ENCODE assay signal across 1 cellular context in the genomic region with DNA sequence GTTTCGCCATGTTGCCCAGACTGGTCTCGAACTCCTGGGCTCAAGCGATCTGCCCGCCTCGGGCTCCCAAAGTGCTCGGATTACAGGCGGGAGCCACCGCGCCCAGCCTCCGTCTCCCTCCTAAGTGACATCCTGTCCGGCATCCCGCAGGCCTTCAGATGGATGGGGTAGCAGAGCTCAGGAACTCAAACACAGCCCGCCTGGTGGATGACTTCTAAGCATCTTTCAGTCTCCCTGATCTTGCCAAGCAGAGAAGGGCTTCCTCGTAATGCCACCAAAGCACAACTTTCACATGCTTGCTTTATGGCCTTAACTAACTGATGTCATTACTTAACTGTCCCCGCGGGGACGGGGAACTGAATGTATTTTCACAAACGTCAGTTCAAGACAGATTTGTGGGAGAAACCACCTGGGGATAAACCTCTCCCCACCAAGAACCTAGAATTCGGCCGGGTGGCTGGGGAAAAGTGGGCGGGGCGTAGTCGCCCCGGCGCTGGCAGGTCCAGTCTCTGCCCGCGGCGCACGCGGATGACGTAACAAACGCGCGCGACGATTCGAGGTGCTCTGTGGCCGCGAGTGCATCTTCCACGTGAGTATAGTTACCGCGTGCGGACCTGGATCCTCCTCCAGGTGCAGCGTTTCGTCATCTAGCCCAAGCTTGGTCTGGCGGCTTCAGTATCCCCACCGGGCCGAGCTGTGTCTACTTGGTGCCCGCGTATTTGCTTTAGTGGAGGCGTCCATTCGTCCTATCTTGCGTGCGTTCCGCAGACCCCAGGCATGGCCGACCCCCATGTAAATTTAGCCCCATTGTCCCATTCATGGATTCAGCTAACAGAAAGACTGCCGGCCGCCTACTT.
TF ChIP-seq lines count a peak whose summit lies in the region.

A gene with protein sequence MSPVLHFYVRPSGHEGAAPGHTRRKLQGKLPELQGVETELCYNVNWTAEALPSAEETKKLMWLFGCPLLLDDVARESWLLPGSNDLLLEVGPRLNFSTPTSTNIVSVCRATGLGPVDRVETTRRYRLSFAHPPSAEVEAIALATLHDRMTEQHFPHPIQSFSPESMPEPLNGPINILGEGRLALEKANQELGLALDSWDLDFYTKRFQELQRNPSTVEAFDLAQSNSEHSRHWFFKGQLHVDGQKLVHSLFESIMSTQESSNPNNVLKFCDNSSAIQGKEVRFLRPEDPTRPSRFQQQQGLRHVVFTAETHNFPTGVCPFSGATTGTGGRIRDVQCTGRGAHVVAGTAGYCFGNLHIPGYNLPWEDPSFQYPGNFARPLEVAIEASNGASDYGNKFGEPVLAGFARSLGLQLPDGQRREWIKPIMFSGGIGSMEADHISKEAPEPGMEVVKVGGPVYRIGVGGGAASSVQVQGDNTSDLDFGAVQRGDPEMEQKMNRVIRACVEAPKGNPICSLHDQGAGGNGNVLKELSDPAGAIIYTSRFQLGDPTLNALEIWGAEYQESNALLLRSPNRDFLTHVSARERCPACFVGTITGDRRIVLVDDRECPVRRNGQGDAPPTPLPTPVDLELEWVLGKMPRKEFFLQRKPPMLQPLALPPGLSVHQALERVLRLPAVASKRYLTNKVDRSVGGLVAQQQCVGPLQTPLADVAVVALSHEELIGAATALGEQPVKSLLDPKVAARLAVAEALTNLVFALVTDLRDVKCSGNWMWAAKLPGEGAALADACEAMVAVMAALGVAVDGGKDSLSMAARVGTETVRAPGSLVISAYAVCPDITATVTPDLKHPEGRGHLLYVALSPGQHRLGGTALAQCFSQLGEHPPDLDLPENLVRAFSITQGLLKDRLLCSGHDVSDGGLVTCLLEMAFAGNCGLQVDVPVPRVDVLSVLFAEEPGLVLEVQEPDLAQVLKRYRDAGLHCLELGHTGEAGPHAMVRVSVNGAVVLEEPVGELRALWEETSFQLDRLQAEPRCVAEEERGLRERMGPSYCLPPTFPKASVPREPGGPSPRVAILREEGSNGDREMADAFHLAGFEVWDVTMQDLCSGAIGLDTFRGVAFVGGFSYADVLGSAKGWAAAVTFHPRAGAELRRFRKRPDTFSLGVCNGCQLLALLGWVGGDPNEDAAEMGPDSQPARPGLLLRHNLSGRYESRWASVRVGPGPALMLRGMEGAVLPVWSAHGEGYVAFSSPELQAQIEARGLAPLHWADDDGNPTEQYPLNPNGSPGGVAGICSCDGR (N-terminal part only) (plus strand): TSS at position 539 of the 857 bp plus-strand sequence. CDS start 4,649 bp downstream, outside the sequence.

TF ChIP-seq in HEK293, 187 proteins besides CTCF, POLR2A, EP300 and RAD21 (continued from another document and continues in another):
- TF ChIP-seq, protein P1, sequence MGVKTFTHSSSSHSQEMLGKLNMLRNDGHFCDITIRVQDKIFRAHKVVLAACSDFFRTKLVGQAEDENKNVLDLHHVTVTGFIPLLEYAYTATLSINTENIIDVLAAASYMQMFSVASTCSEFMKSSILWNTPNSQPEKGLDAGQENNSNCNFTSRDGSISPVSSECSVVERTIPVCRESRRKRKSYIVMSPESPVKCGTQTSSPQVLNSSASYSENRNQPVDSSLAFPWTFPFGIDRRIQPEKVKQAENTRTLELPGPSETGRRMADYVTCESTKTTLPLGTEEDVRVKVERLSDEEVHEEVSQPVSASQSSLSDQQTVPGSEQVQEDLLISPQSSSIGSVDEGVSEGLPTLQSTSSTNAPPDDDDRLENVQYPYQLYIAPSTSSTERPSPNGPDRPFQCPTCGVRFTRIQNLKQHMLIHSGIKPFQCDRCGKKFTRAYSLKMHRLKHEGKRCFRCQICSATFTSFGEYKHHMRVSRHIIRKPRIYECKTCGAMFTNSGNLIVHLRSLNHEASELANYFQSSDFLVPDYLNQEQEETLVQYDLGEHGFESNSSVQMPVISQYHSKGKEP (tag by site-specific recombination; IDR thresholded peaks at IDR 0.05) = 0 out of 2 replicates have a peak, but pooled peaks have one; percentile 17
- TF ChIP-seq ZNF221 (tag by site-specific recombination; IDR thresholded peaks at IDR 0.05; ENCODE audit: borderline replicate concordance) (no peak), ZNF555 (tag by site-specific recombination; conservative IDR thresholded peaks at IDR 0.05) (no peak), ZNF629 (tag by site-specific recombination; IDR thresholded peaks at IDR 0.05) (peak; percentile 80), RBAK (tag by site-specific recombination; IDR thresholded peaks at IDR 0.05) (no peak), ZBTB21 (tag by site-specific recombination; IDR thresholded peaks at IDR 0.05) (peak; percentile 69), MEIS1 (CRISPR knock-in tag; IDR thresholded peaks at IDR 0.05; ENCODE audit: borderline replicate concordance) (no peak), ZNF202 (tag by site-specific recombination; IDR thresholded peaks at IDR 0.05; ENCODE audit: borderline replicate concordance) (no peak), SP7 (tag by site-specific recombination; IDR thresholded peaks at IDR 0.05) (peak; percentile 72), ZNF2 (tag by site-specific recombination; IDR thresholded peaks at IDR 0.05) (no peak), ZBTB17 (tag by site-specific recombination; IDR thresholded peaks at IDR 0.05) (peak; percentile 95), ZNF394 (tag by site-specific recombination; IDR thresholded peaks at IDR 0.05; ENCODE audit: borderline replicate concordance) (peak; percentile 64; the same call in 1 of the 2 replicates), ZSCAN16 (tag by site-specific recombination; IDR thresholded peaks at IDR 0.05) (peak; percentile 98), ZNF174 (tag by site-specific recombination; IDR thresholded peaks at IDR 0.05) (no peak), ZNF600 (tag by site-specific recombination; IDR thresholded peaks at IDR 0.05) (no peak), ZXDB (tag by site-specific recombination; IDR thresholded peaks at IDR 0.05) (peak; percentile 58), ZNF785 (tag by site-specific recombination; IDR thresholded peaks at IDR 0.05) (peak; percentile 74; the same call in 1 of the 2 replicates), GLIS1 (tag by site-specific recombination; IDR thresholded peaks at IDR 0.05) (peak; percentile 41; the same call in 1 of the 2 replicates), ZNF133 (tag by site-specific recombination; IDR thresholded peaks at IDR 0.05) (no peak), ZNF76 (tag by site-specific recombination; IDR thresholded peaks at IDR 0.05; ENCODE audit: borderline replicate concordance, low read depth) (peak; percentile 80), KLF7 (tag by site-specific recombination; IDR thresholded peaks at IDR 0.05; ENCODE audit: borderline replicate concordance) (0 out of 2 replicates have a peak, but pooled peaks have one; percentile 5), KLF8 (tag by site-specific recombination; IDR thresholded peaks at IDR 0.05) (peak; percentile 51; the same call in 1 of the 2 replicates), KLF16 (tag by site-specific recombination; IDR thresholded peaks at IDR 0.05) (peak; percentile 76), ZSCAN30 (tag by site-specific recombination; IDR thresholded peaks at IDR 0.05) (peak; percentile 42; the same call in 1 of the 2 replicates), YY2 (tag by site-specific recombination; IDR thresholded peaks at IDR 0.05) (peak; percentile 91), SCRT1 (tag by site-specific recombination; IDR thresholded peaks at IDR 0.05; ENCODE audit: borderline replicate concordance) (no peak), GLI4 (tag by site-specific recombination; IDR thresholded peaks at IDR 0.05) (no peak), ZBTB20 (tag by site-specific recombination; IDR thresholded peaks at IDR 0.05) (peak; percentile 88), ZNF571 (tag by site-specific recombination; IDR thresholded peaks at IDR 0.05) (no peak), ZNF416 (tag by site-specific recombination; IDR thresholded peaks at IDR 0.05) (no peak)
- TF ChIP-seq, protein P2, sequence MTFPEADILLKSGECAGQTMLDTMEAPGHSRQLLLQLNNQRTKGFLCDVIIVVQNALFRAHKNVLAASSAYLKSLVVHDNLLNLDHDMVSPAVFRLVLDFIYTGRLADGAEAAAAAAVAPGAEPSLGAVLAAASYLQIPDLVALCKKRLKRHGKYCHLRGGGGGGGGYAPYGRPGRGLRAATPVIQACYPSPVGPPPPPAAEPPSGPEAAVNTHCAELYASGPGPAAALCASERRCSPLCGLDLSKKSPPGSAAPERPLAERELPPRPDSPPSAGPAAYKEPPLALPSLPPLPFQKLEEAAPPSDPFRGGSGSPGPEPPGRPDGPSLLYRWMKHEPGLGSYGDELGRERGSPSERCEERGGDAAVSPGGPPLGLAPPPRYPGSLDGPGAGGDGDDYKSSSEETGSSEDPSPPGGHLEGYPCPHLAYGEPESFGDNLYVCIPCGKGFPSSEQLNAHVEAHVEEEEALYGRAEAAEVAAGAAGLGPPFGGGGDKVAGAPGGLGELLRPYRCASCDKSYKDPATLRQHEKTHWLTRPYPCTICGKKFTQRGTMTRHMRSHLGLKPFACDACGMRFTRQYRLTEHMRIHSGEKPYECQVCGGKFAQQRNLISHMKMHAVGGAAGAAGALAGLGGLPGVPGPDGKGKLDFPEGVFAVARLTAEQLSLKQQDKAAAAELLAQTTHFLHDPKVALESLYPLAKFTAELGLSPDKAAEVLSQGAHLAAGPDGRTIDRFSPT (tag by site-specific recombination; IDR thresholded peaks at IDR 0.05) = peak; percentile 91
- TF ChIP-seq, protein P3, sequence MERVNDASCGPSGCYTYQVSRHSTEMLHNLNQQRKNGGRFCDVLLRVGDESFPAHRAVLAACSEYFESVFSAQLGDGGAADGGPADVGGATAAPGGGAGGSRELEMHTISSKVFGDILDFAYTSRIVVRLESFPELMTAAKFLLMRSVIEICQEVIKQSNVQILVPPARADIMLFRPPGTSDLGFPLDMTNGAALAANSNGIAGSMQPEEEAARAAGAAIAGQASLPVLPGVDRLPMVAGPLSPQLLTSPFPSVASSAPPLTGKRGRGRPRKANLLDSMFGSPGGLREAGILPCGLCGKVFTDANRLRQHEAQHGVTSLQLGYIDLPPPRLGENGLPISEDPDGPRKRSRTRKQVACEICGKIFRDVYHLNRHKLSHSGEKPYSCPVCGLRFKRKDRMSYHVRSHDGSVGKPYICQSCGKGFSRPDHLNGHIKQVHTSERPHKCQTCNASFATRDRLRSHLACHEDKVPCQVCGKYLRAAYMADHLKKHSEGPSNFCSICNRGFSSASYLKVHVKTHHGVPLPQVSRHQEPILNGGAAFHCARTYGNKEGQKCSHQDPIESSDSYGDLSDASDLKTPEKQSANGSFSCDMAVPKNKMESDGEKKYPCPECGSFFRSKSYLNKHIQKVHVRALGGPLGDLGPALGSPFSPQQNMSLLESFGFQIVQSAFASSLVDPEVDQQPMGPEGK (tag by site-specific recombination; IDR thresholded peaks at IDR 0.05) = peak; percentile 72
- TF ChIP-seq, protein P4, sequence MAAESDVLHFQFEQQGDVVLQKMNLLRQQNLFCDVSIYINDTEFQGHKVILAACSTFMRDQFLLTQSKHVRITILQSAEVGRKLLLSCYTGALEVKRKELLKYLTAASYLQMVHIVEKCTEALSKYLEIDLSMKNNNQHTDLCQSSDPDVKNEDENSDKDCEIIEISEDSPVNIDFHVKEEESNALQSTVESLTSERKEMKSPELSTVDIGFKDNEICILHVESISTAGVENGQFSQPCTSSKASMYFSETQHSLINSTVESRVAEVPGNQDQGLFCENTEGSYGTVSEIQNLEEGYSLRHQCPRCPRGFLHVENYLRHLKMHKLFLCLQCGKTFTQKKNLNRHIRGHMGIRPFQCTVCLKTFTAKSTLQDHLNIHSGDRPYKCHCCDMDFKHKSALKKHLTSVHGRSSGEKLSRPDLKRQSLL (tag by site-specific recombination; IDR thresholded peaks at IDR 0.05) = no peak
- TF ChIP-seq, protein P5, sequence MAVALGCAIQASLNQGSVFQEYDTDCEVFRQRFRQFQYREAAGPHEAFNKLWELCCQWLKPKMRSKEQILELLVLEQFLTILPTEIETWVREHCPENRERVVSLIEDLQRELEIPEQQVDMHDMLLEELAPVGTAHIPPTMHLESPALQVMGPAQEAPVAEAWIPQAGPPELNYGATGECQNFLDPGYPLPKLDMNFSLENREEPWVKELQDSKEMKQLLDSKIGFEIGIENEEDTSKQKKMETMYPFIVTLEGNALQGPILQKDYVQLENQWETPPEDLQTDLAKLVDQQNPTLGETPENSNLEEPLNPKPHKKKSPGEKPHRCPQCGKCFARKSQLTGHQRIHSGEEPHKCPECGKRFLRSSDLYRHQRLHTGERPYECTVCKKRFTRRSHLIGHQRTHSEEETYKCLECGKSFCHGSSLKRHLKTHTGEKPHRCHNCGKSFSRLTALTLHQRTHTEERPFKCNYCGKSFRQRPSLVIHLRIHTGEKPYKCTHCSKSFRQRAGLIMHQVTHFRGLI (tag by site-specific recombination; IDR thresholded peaks at IDR 0.05) = 0 out of 2 replicates have a peak, but pooled peaks have one; percentile 23
- TF ChIP-seq, protein P6, sequence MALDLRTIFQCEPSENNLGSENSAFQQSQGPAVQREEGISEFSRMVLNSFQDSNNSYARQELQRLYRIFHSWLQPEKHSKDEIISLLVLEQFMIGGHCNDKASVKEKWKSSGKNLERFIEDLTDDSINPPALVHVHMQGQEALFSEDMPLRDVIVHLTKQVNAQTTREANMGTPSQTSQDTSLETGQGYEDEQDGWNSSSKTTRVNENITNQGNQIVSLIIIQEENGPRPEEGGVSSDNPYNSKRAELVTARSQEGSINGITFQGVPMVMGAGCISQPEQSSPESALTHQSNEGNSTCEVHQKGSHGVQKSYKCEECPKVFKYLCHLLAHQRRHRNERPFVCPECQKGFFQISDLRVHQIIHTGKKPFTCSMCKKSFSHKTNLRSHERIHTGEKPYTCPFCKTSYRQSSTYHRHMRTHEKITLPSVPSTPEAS (tag by site-specific recombination; IDR thresholded peaks at IDR 0.05) = 0 out of 2 replicates have a peak, but pooled peaks have one; percentile 10
- TF ChIP-seq, protein P7, sequence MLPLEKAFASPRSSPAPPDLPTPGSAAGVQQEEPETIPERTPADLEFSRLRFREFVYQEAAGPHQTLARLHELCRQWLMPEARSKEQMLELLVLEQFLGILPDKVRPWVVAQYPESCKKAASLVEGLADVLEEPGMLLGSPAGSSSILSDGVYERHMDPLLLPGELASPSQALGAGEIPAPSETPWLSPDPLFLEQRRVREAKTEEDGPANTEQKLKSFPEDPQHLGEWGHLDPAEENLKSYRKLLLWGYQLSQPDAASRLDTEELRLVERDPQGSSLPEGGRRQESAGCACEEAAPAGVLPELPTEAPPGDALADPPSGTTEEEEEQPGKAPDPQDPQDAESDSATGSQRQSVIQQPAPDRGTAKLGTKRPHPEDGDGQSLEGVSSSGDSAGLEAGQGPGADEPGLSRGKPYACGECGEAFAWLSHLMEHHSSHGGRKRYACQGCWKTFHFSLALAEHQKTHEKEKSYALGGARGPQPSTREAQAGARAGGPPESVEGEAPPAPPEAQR (tag by site-specific recombination; IDR thresholded peaks at IDR 0.05) = no peak
- TF ChIP-seq, protein P8, sequence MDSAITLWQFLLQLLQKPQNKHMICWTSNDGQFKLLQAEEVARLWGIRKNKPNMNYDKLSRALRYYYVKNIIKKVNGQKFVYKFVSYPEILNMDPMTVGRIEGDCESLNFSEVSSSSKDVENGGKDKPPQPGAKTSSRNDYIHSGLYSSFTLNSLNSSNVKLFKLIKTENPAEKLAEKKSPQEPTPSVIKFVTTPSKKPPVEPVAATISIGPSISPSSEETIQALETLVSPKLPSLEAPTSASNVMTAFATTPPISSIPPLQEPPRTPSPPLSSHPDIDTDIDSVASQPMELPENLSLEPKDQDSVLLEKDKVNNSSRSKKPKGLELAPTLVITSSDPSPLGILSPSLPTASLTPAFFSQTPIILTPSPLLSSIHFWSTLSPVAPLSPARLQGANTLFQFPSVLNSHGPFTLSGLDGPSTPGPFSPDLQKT (IDR thresholded peaks at IDR 0.05; ENCODE audit: borderline replicate concordance, low read depth, low read length) = no peak
- TF ChIP-seq, protein P9, sequence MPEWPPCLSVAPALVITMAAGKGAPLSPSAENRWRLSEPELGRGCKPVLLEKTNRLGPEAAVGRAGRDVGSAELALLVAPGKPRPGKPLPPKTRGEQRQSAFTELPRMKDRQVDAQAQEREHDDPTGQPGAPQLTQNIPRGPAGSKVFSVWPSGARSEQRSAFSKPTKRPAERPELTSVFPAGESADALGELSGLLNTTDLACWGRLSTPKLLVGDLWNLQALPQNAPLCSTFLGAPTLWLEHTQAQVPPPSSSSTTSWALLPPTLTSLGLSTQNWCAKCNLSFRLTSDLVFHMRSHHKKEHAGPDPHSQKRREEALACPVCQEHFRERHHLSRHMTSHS (tag by site-specific recombination; IDR thresholded peaks at IDR 0.05) = no peak
